15 cellular contexts compared by ENCODE assay signal in the genomic region with DNA sequence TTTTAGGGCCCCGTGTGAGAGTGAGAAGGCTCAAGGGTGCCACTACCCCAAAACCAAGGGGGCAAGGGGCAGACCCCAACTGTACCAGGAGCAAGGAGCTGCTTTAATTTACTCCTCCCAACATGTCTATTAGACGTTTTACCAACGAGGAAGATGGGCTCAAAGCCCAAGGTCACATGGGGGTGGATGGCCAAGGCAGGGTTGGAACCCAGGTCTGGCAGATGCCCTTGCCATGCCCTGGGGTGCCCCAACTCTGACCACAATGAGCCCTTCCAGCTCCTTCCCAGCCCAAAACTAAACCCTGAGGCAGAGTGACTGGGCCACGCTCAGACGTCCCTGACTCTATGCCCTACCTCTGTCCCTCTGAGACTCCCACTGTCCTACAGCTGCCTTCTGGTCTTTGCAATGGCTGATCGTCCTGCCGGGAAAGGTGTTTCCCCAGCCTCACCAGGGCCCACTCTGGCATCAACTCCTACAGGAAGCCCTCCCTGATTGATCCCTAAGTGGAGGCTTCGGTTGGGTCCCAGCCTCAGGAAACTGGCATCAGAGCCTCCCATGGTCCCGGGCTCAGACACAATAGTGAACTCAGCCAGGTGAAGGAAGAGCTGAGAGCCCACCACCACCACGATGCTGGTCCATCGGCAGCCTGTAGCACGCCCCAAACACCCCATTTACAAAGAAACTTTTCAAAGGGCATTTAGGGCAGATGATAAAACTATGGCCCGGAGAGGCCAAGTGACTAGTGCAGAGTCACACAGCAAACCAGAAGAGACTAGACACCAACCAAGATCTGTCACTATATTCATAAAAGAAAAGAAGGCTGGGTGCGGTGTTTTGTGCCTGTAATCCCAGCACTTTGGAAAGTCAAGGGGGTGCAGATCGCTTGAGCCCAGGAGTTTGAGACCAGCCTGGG.
DNase-seq lines count a peak whose midpoint lies in the region; ATAC-seq and TF ChIP-seq lines count a peak whose summit lies in the region.
"Had no signal": no experiment of that assay in that cellular context is flagged by ENCODE, and none has a peak within 500 bp of the region (broad histone marks: within the 10 kb centered on the region; RNA-seq: fewer than 3 reads in every experiment).

No MANE protein-coding gene starts in this region.

- DNase-seq in H7 (peak; percentile 20), PC-3 (no peak), nephron progenitor cell (no peak), hepatic stellate cell (ENCODE audit: low spot score) (no peak), NCI-H1436 (lab: John Stamatoyannopoulos, UW) (no peak)
- DNase-seq: NCI-H2107, NCI-H446 treated with DMSO at 0.1 percent for 48 hours had no signal

- H3K36me3 Mint-ChIP-seq in nephron progenitor cell (ENCODE audit: low read depth) = no peaks in the 10 kb centered on the region
- H3K36me3 Mint-ChIP-seq: brain; naive thymus-derived CD4-positive, alpha-beta T cell; stimulated activated memory B cell treated with anti-CD40 and anti-IgM and Interleukin-4, amounts not matched to agents 10 μg/mL and 1 μg/mL and 100 μg/mL, for 72 hours had no signal

- no peaks in the 10 kb centered on the region for H3K9me3 Mint-ChIP-seq in nephron progenitor cell
- H3K9me3 Mint-ChIP-seq: CD4-positive, alpha-beta T cell; naive thymus-derived CD4-positive, alpha-beta T cell; stimulated activated memory B cell treated with anti-CD40 and anti-IgM and Interleukin-4, amounts not matched to agents 10 μg/mL and 1 μg/mL and 100 μg/mL, for 72 hours had no signal

- H3K4me2 ChIP-seq in BLaER1 (peak overlapping the region; percentile 79), PC-3 (ENCODE audit: low read length) (0 out of 2 replicates have a peak overlapping the region, but pooled peaks have one; percentile 77)

- peaks cover 19% of the 10 kb centered on the region for H3K27me3 Mint-ChIP-seq in nephron progenitor cell (ENCODE audit: low read depth, poor library complexity)
- H3K27me3 Mint-ChIP-seq: CD4-positive, alpha-beta T cell; naive thymus-derived CD4-positive, alpha-beta T cell had no signal

- CTCF ChIA-PET in PC-3 (lab: Charles Lee) = interaction anchor here (0.6 kb wide), 2 partner anchors 99 to 1044 kb away, joined by 3 to 6 read pairs; no protein-coding TSS in a partner anchor

- no peaks in the 10 kb centered on the region for H3K9me2 ChIP-seq in PC-3 (replicated peaks; ENCODE audit: low read length)
- H3K9me2 ChIP-seq: SK-N-SH had no signal

- H3K4me3 ChIP-seq in BLaER1 (no peak overlapping the region), H7 (ENCODE audit: insufficient read depth, low read depth, low read length) (no peak overlapping the region), PC-3 (ENCODE audit: low read length) (no peak overlapping the region; the same call in 1 of the 2 replicates)
- H3K4me3 ChIP-seq: upper lobe of right lung had no signal

- H3K36me3 ChIP-seq in BLaER1 (no peaks in the 10 kb centered on the region), H7 (replicated peaks; ENCODE audit: control insufficient read depth, insufficient read depth, low read length) (no peaks in the 10 kb centered on the region), PC-3 (ENCODE audit: low read depth, low read length) (no peaks in the 10 kb centered on the region)
- H3K36me3 ChIP-seq: upper lobe of right lung had no signal

- no peaks in the 10 kb centered on the region for H3K27me3 ChIP-seq in BLaER1
- no peaks in the 10 kb centered on the region for H3K27me3 ChIP-seq in H7 (ENCODE audit: control insufficient read depth, insufficient read depth, low read length)
- no peaks in the 10 kb centered on the region for H3K27me3 ChIP-seq in PC-3 (ENCODE audit: low read length)
- H3K27me3 ChIP-seq: upper lobe of right lung had no signal

- H3K27ac Mint-ChIP-seq in nephron progenitor cell = peak overlapping the region; percentile 82
- H3K27ac Mint-ChIP-seq: CD4-positive, alpha-beta T cell; stimulated activated memory B cell treated with anti-CD40 and anti-IgM and Interleukin-4, amounts not matched to agents 10 μg/mL and 1 μg/mL and 100 μg/mL, for 72 hours had no signal

- no peak for ATAC-seq in PC-3
- ATAC-seq in GM19467 (IDR thresholded peaks at IDR 0.05; ENCODE audit: unreplicated experiment) = no peak

- peak overlapping the region; percentile 30 for H3K4me3 Mint-ChIP-seq in nephron progenitor cell
- H3K4me3 Mint-ChIP-seq: CD4-positive, alpha-beta T cell; stimulated activated memory B cell treated with anti-CD40 and anti-IgM and Interleukin-4, amounts not matched to agents 10 μg/mL and 1 μg/mL and 100 μg/mL, for 72 hours had no signal

- H3K4me1 ChIP-seq in BLaER1 = peaks cover 62% of the 10 kb centered on the region
- H3K4me1 ChIP-seq in PC-3 (ENCODE audit: insufficient read depth, low read length) = no peaks in the 10 kb centered on the region

- intact Hi-C loops in PC-3 (cut with micrococcal nuclease) = loop anchor here (1.0 to 2.0 kb wide), 3 partner anchors 125 to 584 kb away; no protein-coding TSS in a partner anchor

- H3K79me2 ChIP-seq in PC-3 (ENCODE audit: low read length) = no peaks in the 10 kb centered on the region

- TF ChIP-seq CTCF in PC-3 (conservative IDR thresholded peaks at IDR 0.05; ENCODE audit: low read depth, low read length) (no peak), nephron progenitor cell (IDR thresholded peaks at IDR 0.05) (no peak)

- H3K27ac ChIP-seq in BLaER1 = 0 out of 2 replicates have a peak overlapping the region, but pooled peaks have one; percentile 30
- no peak overlapping the region for H3K27ac ChIP-seq in PC-3 (ENCODE audit: low read length)
- H3K27ac ChIP-seq: upper lobe of right lung had no signal

- no peaks in the 10 kb centered on the region for H3F3A ChIP-seq in PC-3 (ENCODE audit: low read length, unreplicated experiment)

- H3K9ac ChIP-seq in BLaER1 (no peak overlapping the region), PC-3 (ENCODE audit: low read length) (no peak overlapping the region)
- H3K9ac ChIP-seq: SK-N-SH had no signal

- H3K4me1 Mint-ChIP-seq in nephron progenitor cell = peaks cover 35% of the 10 kb centered on the region

- BruUV-seq in PC-3 (replicated peaks; lab: Mats Ljungman, UMichigan) = no TSS peak

- no peaks in the 10 kb centered on the region for H3K9me3 ChIP-seq in BLaER1
- H3K9me3 ChIP-seq in PC-3 (ENCODE audit: low read length) = no peaks in the 10 kb centered on the region
- H3K9me3 ChIP-seq: SK-N-SH, upper lobe of right lung had no signal

- peak overlapping the region; percentile 74; the same call in 1 of the 2 replicates for H2AFZ ChIP-seq in PC-3 (ENCODE audit: low read length)

- H4K20me1 ChIP-seq in BLaER1 (no peaks in the 10 kb centered on the region), PC-3 (ENCODE audit: low read length) (no peaks in the 10 kb centered on the region)

- POLR2A ChIA-PET in PC-3 (lab: Charles Lee; ENCODE audit: unreplicated experiment) = no interaction called here
